Comparison of ENCODE assay signal across 1 cellular context in the genomic region with DNA sequence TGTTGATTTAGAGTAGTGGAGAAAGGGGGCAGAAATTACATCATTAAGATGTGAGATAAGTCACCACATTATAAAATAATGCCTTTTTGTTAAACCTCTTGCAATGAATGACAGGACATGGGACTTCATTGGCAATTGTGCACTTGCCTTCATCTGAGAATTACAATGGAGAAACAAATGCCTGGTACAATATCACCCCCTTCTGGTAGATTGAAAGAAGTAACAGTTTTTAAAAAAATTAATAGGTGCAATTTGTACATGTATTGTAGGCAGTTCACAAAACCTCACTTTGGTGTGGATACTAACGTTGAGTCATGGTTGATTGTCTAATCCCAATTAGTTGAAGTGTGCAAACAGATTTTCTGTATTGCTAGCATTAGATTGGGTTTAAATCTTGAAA.
TF ChIP-seq lines count a peak whose summit lies in the region.

No MANE protein-coding gene starts in this region.

TF ChIP-seq in HCT116, 20 proteins besides CTCF, POLR2A, EP300 and RAD21 (continued from another document):
- TF ChIP-seq, protein P1, sequence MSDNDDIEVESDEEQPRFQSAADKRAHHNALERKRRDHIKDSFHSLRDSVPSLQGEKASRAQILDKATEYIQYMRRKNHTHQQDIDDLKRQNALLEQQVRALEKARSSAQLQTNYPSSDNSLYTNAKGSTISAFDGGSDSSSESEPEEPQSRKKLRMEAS (IDR thresholded peaks at IDR 0.05) = no peak
- TF ChIP-seq SRF (IDR thresholded peaks at IDR 0.05; ENCODE audit: low read depth) (no peak), JUND (IDR thresholded peaks at IDR 0.05) (no peak), ELF1 (IDR thresholded peaks at IDR 0.05; ENCODE audit: borderline replicate concordance, low read depth) (no peak), EZH2phosphoT487 (IDR thresholded peaks at IDR 0.05; ENCODE audit: borderline replicate concordance) (no peak), EZH2 (IDR thresholded peaks at IDR 0.05) (no peak), POLR2AphosphoS5 (IDR thresholded peaks at IDR 0.05; ENCODE audit: low read depth, low read length) (no peak)
- TF ChIP-seq, protein P2, sequence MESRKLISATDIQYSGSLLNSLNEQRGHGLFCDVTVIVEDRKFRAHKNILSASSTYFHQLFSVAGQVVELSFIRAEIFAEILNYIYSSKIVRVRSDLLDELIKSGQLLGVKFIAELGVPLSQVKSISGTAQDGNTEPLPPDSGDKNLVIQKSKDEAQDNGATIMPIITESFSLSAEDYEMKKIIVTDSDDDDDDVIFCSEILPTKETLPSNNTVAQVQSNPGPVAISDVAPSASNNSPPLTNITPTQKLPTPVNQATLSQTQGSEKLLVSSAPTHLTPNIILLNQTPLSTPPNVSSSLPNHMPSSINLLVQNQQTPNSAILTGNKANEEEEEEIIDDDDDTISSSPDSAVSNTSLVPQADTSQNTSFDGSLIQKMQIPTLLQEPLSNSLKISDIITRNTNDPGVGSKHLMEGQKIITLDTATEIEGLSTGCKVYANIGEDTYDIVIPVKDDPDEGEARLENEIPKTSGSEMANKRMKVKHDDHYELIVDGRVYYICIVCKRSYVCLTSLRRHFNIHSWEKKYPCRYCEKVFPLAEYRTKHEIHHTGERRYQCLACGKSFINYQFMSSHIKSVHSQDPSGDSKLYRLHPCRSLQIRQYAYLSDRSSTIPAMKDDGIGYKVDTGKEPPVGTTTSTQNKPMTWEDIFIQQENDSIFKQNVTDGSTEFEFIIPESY (IDR thresholded peaks at IDR 0.05; ENCODE audit: extremely low read depth, insufficient replicate concordance, low read length) = no peak
